ENCODE assay signal across 28 cellular contexts in the genomic region with DNA sequence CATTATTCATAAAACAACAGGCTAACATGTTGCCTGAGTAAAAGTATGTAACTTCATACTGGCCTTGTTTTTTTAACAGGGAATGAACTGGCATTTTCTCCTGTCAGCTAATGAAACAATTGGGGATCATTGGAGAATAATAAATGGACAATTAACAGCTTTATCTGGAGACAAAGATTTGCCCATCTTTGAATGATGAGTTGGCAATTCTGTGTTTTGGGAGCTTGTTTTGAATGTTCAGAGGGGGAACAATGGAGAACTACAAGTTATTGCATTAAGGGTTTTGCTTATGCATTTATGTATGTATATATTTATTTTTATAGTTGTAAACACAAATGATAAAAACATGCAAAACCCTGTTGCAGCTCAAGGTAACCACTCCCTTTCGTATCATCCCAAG.
"Had no signal": no experiment of that assay in that cellular context is flagged by ENCODE, and none has a peak within 500 bp of the region (broad histone marks: within the 10 kb centered on the region; RNA-seq: fewer than 3 reads in every experiment).

No MANE protein-coding gene starts in this region.

- DNase-seq: colonic mucosa; cortex of kidney; dermis blood vessel endothelial cell; dorsolateral prefrontal cortex; effector CD4-positive, alpha-beta T cell; effector CD8-positive, alpha-beta T cell; effector memory CD4-positive, alpha-beta T cell; effector memory CD8-positive, alpha-beta T cell; endodermal cell; erythroblast; esophagus squamous epithelium; foreskin fibroblast; foreskin keratinocyte; foreskin melanocyte; gastrocnemius medialis; glutamatergic neuron; head of caudate nucleus; heart left ventricle; heart right ventricle had no signal

- ATAC-seq: effector memory CD8-positive, alpha-beta T cell; esophagus mucosa; foreskin keratinocyte; gastrocnemius medialis; gastroesophageal sphincter; heart left ventricle; heart right ventricle had no signal

- FAIRE-seq: colon, endometrium, endothelial cell of umbilical vein, frontal cortex had no signal

- H3K4me1 ChIP-seq: colonic mucosa, esophagus muscularis mucosa, esophagus squamous epithelium, foreskin keratinocyte, gastrocnemius medialis, gastroesophageal sphincter, heart left ventricle, heart right ventricle had no signal

- H3K27me3 ChIP-seq: colonic mucosa, esophagus muscularis mucosa, esophagus squamous epithelium, foreskin keratinocyte, gastrocnemius medialis, gastroesophageal sphincter, heart left ventricle, heart right ventricle had no signal

- H3K27ac ChIP-seq: colonic mucosa, coronary artery, dorsolateral prefrontal cortex, epithelial cell of prostate, esophagus muscularis mucosa, esophagus squamous epithelium, foreskin keratinocyte, gastrocnemius medialis, gastroesophageal sphincter, heart left ventricle, heart right ventricle had no signal

- H3K36me3 ChIP-seq: colonic mucosa, esophagus muscularis mucosa, esophagus squamous epithelium, gastrocnemius medialis, gastroesophageal sphincter, heart left ventricle, heart right ventricle had no signal

- H3K9me3 ChIP-seq: colonic mucosa, esophagus muscularis mucosa, esophagus squamous epithelium, gastrocnemius medialis, gastroesophageal sphincter had no signal

- H3K4me3 ChIP-seq: colonic mucosa, coronary artery, dorsolateral prefrontal cortex, esophagus muscularis mucosa, esophagus squamous epithelium, gastrocnemius medialis, gastroesophageal sphincter, heart left ventricle, heart right ventricle had no signal
